In the genomic region with DNA sequence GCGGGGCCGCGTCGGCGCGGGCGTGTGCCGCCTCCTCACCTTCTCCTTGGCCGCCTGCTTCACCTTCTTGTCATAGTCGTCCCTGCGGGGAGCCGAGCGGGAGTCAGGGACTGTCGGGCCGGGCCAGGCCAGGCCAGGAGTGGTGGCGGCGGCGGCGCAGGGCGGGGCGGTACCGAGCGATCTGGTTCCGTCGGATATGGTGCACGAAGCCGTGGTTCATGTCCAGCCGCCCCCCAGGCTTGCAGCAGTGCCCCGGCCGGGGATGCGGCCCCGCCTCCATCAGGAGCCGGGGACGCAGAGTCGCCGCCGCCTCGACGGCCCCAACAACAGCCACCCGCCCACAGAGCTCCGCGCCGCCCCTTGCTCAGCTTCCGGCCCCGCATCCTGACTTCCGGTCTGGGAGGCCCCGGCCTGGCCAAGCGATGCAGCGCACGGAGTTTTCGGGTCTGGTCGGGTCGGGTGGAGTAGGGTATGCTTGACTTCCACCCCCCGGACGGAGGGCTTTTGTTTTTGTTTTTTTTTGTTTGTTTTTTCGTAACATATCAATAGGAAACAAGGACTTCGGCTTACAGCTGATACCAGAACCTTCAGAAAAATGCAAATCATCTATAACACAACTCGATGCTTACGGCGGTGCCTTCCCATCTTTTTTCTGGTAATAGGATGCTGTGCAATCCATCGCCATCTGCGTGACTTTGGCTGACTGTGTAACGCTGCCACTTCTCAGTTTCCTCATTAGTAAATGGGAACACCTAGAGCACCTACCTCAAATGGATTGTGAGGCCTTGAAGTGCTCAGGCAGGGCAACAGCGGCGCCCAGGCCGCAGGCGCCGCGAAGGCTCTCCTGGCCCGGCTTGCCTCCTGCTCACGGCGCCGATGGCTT, we compare ENCODE assay signal across 8 cellular contexts. TPM values are rescaled to one million over a fixed set of nuclear protein-coding genes. Genes with fewer than 3 reads are reported as not detected.
DNase-seq lines count a peak whose midpoint lies in the region; ATAC-seq and TF ChIP-seq lines count a peak whose summit lies in the region.

Gene C2orf68, minus strand, starts transcription at position 362 of the 883 bp plus-strand sequence. Its CDS starts 82 bp downstream, at position 280.

- H3K9me3 ChIP-seq in Karpas-422 (ENCODE audit: low read length), result no peaks in the 10 kb centered on the region

- peak; percentile 94 for DNase-seq in ELF-1 (ENCODE audit: low read depth, low spot score)
- peak; percentile 99 for DNase-seq in Karpas-422
- peak; percentile 86 to 93 for DNase-seq in SHP77 (lab: John Stamatoyannopoulos, UW)
- peak; percentile 82 for DNase-seq in activated effector memory CD4-positive, alpha-beta T cell treated with Interleukin-2 at 50 U/mL for 16 hours
- DNase-seq in fibroblast of the aortic adventitia (ENCODE audit: low read depth), result peak; percentile 79
- peak; percentile 90 for DNase-seq in nephron progenitor cell
- peak; percentile 83 to 92 for DNase-seq in stimulated activated naive CD8-positive, alpha-beta T cell treated with anti-CD3 and anti-CD28 coated beads, Interleukin-15, amount 100 ng/mL, for 72 hours

- no peaks in the 10 kb centered on the region for H3K9me2 ChIP-seq in Karpas-422 (replicated peaks; ENCODE audit: insufficient read depth, low read length)

- H3K4me3 Mint-ChIP-seq in nephron progenitor cell, result peak within 1 kb of the TSS; percentile 99
- peak within 1 kb of the TSS; percentile 90 to 100 for H3K4me3 Mint-ChIP-seq in stimulated activated naive CD8-positive, alpha-beta T cell treated with anti-CD3 and anti-CD28 coated beads, Interleukin-15, amount 100 ng/mL, for 72 hours

- no peaks in the 10 kb centered on the region for H3K9me3 Mint-ChIP-seq in nephron progenitor cell
- no peaks in the 10 kb centered on the region for H3K9me3 Mint-ChIP-seq in stimulated activated naive CD8-positive, alpha-beta T cell treated with anti-CD3 and anti-CD28 coated beads, Interleukin-15, amount 100 ng/mL, for 72 hours

- H3K27ac ChIP-seq in Karpas-422 (ENCODE audit: low read length), result peak within 1 kb of the TSS; percentile 82

- H3K9ac ChIP-seq in Karpas-422 (ENCODE audit: low read length), result peak within 1 kb of the TSS; percentile 93

- H4K20me1 ChIP-seq in Karpas-422 (ENCODE audit: insufficient read depth, low read depth, low read length), result peaks cover 3% of the 10 kb centered on the region

- H3K4me3 ChIP-seq in Karpas-422 (ENCODE audit: low read length) (peak within 1 kb of the TSS; percentile 81), fibroblast of the aortic adventitia (ENCODE audit: low read depth, low read length) (peak within 1 kb of the TSS; percentile 82)

- peak within 1 kb of the TSS; percentile 58 for H2AFZ ChIP-seq in Karpas-422 (ENCODE audit: low read length)

- H3K27me3 ChIP-seq in Karpas-422 (ENCODE audit: low read length), result no peaks in the 10 kb centered on the region

- H3K4me2 ChIP-seq in Karpas-422 (ENCODE audit: low read depth, low read length, poor library complexity, severe bottlenecking), result peak within 1 kb of the TSS; percentile 90

- H3K27ac Mint-ChIP-seq in nephron progenitor cell, result peak within 1 kb of the TSS; percentile 97
- peak within 1 kb of the TSS; percentile 98 to 99 for H3K27ac Mint-ChIP-seq in stimulated activated naive CD8-positive, alpha-beta T cell treated with anti-CD3 and anti-CD28 coated beads, Interleukin-15, amount 100 ng/mL, for 72 hours

- H3K4me1 Mint-ChIP-seq in nephron progenitor cell, result peaks cover 35% of the 10 kb centered on the region
- H3K4me1 Mint-ChIP-seq in stimulated activated naive CD8-positive, alpha-beta T cell treated with anti-CD3 and anti-CD28 coated beads, Interleukin-15, amount 100 ng/mL, for 72 hours, result peaks cover 45% of the 10 kb centered on the region

- H3K36me3 ChIP-seq in Karpas-422 (ENCODE audit: insufficient read depth, low read length), result peaks cover 13% of the 10 kb centered on the region; the same call in 1 of the 2 replicates

- peak; percentile 80 for ATAC-seq in GM21825 (IDR thresholded peaks at IDR 0.05; ENCODE audit: unreplicated experiment)
- ATAC-seq in stimulated activated naive CD8-positive, alpha-beta T cell treated with anti-CD3 and anti-CD28 coated beads, Interleukin-15, amount 100 ng/mL, for 72 hours, result peak; percentile 88

- H3K36me3 Mint-ChIP-seq in nephron progenitor cell (ENCODE audit: low read depth), result peaks cover 28% of the 10 kb centered on the region

- peaks cover 50% of the 10 kb centered on the region for H3K79me2 ChIP-seq in Karpas-422 (ENCODE audit: low read length)

- peaks cover 25% of the 10 kb centered on the region for H3K4me1 ChIP-seq in Karpas-422 (ENCODE audit: low read length)

- TF ChIP-seq CTCF in fibroblast of the aortic adventitia (IDR thresholded peaks at IDR 0.05; ENCODE audit: insufficient read depth, low read length) (no peak), nephron progenitor cell (IDR thresholded peaks at IDR 0.05) (no peak)

- no peaks in the 10 kb centered on the region for H3K27me3 Mint-ChIP-seq in nephron progenitor cell (ENCODE audit: low read depth, poor library complexity)
- H3K27me3 Mint-ChIP-seq in stimulated activated naive CD8-positive, alpha-beta T cell treated with anti-CD3 and anti-CD28 coated beads, Interleukin-15, amount 100 ng/mL, for 72 hours, result no peaks in the 10 kb centered on the region

RNA-seq across cellular contexts. Expression of gene C2orf68, which starts in this region (rescaled TPM):
- total RNA-seq in Karpas-422 (2014; rRNA removed; shearing (Covaris generic); ENCODE audit: low replicate concordance), result 69.1 and 111 TPM in 2 replicates
- total RNA-seq in fibroblast of the aortic adventitia (ENCODE audit: low replicate concordance), result 4.6 and 22.2 TPM in 2 replicates

Comparison
In these comparisons a context has a peak if more than half of its experiments do, and no peak if none do; other contexts are left out.
1. Peak in every context shown above with its lines: DNase-seq, ATAC-seq, H3K4me3 ChIP-seq and H3K27ac ChIP-seq.